In genomic region chr12:33676866-33677265, GRCh38 we compare ENCODE assay signal across 29 cellular contexts.
"Had no signal": no experiment of that assay in that cellular context is flagged by ENCODE, and none has a peak within 500 bp of the region (broad histone marks: within the 10 kb centered on the region; RNA-seq: fewer than 3 reads in every experiment).

No MANE protein-coding gene starts in this region.

- ATAC-seq: heart right ventricle; left cardiac atrium; left lung; mucosa of descending colon; naive thymus-derived CD8-positive, alpha-beta T cell; right cardiac atrium; stimulated activated memory B cell treated with anti-CD40 and anti-IgM and Interleukin-4, amounts not matched to agents 10 μg/mL and 1 μg/mL and 100 μg/mL, for 72 hours; stimulated activated naive CD8-positive, alpha-beta T cell treated with anti-CD3 and anti-CD28 coated beads, Interleukin-15, Interleukin-2, amounts not matched to agents 100 U/mL and 50 U/mL, for 24 hours had no signal

- H3K27me3 Mint-ChIP-seq: naive thymus-derived CD8-positive, alpha-beta T cell; stimulated activated memory B cell treated with anti-CD40 and anti-IgM and Interleukin-4, amounts not matched to agents 10 μg/mL and 1 μg/mL and 100 μg/mL, for 72 hours had no signal

- H3K27ac ChIP-seq: coronary artery, esophagus squamous epithelium, heart right ventricle, left lung, prostate gland, sigmoid colon, skin epidermis, spleen, thoracic aorta, tibial nerve, upper lobe of left lung, uterus had no signal

- H3K9me3 Mint-ChIP-seq: mesothelial cell of epicardium; nephron progenitor cell; stimulated activated memory B cell treated with anti-CD40 and anti-IgM and Interleukin-4, amounts not matched to agents 10 μg/mL and 1 μg/mL and 100 μg/mL, for 72 hours had no signal

- H3K4me1 Mint-ChIP-seq: naive thymus-derived CD8-positive, alpha-beta T cell; nephron progenitor cell; stimulated activated memory B cell treated with anti-CD40 and anti-IgM and Interleukin-4, amounts not matched to agents 10 μg/mL and 1 μg/mL and 100 μg/mL, for 72 hours had no signal

- H3K4me3 Mint-ChIP-seq: mesothelial cell of epicardium; naive thymus-derived CD8-positive, alpha-beta T cell; nephron progenitor cell; stimulated activated memory B cell treated with anti-CD40 and anti-IgM and Interleukin-4, amounts not matched to agents 10 μg/mL and 1 μg/mL and 100 μg/mL, for 72 hours had no signal

- DNase-seq: dermis blood vessel endothelial cell; effector memory CD4-positive, alpha-beta T cell; esophagus squamous epithelium; foreskin melanocyte; glutamatergic neuron; heart right ventricle; hippocampal formation; left cardiac atrium; left lung; mesenchymal stem cell; mucosa of descending colon; naive thymus-derived CD8-positive, alpha-beta T cell; nephron progenitor cell; nucleus accumbens; right cardiac atrium; sigmoid colon; spleen; stimulated activated CD4-positive, alpha-beta T cell treated with anti-CD3 and anti-CD28 coated beads, Interleukin-4, amount 100 ng/mL, for 4 hours; stimulated activated naive CD8-positive, alpha-beta T cell treated with anti-CD3 and anti-CD28 coated beads, Interleukin-15, Interleukin-2, amounts not matched to agents 100 U/mL and 50 U/mL, for 24 hours; substantia nigra; upper lobe of left lung; uterus had no signal

- H3K27me3 ChIP-seq: esophagus squamous epithelium, heart right ventricle, left lung, sigmoid colon, spleen, tibial nerve, upper lobe of left lung, uterus had no signal

- H3K27ac Mint-ChIP-seq: mesothelial cell of epicardium; naive thymus-derived CD8-positive, alpha-beta T cell; nephron progenitor cell; stimulated activated memory B cell treated with anti-CD40 and anti-IgM and Interleukin-4, amounts not matched to agents 10 μg/mL and 1 μg/mL and 100 μg/mL, for 72 hours had no signal

- H3K9me3 ChIP-seq: esophagus squamous epithelium, heart right ventricle, left lung, mucosa of descending colon, prostate gland, sigmoid colon, thoracic aorta, tibial nerve, uterus had no signal

- H3K36me3 Mint-ChIP-seq: mesothelial cell of epicardium; naive thymus-derived CD8-positive, alpha-beta T cell; stimulated activated memory B cell treated with anti-CD40 and anti-IgM and Interleukin-4, amounts not matched to agents 10 μg/mL and 1 μg/mL and 100 μg/mL, for 72 hours had no signal
